ENCODE assay signal across 9 cellular contexts in the genomic region with DNA sequence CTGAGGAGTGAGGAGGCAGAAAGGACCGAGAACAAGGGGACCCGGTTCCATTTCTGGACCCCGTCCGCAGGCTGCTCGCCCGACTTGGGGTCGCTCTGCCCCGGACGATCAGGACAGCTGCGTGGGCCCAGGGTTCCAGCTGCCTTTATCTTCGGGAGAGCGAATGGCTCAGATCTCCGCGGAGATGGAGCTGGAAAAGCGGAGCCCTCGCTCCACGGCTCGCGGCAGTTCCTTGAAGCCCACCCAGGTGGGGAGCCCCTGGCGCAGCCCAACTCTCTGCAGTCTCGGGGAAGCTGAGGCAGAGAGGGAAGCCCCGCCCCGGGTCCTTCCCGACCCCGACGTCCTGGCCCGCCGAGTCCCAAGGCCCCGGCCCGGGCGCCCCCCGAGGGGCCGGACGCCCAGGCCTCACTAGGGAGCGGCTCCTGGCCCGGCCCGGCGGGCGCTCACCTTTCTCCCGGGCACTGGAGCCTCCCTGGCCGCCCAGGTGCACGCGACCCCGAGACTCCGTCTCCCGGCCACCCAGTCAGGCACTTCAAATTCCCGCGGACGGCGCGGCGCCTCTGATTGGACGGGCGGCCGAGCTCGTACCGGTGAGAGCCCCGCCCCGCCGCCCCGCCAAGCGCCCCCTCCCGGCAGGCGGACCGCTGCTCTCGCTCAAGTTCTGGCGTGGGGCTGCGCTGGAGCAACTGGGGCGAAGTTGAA.
DNase-seq lines count a peak whose midpoint lies in the region; ATAC-seq, FAIRE-seq and TF ChIP-seq lines count a peak whose summit lies in the region.
"Had no signal": no experiment of that assay in that cellular context is flagged by ENCODE, and none has a peak within 500 bp of the region (broad histone marks: within the 10 kb centered on the region; RNA-seq: fewer than 3 reads in every experiment).

No MANE protein-coding gene starts in this region.

- TF ChIP-seq POLR2A in testis (IDR thresholded peaks at IDR 0.05) (no peak), H54 (IDR thresholded peaks at IDR 0.05; ENCODE audit: low read depth, low read length) (no peak)

- intact Hi-C loops in Right ventricle myocardium superior (cut with DNase I) (no loop called here), testis (cut with DNase I; ENCODE audit: low total_unique reads) (no loop called here)

- peaks cover 0 to 10% of the 10 kb centered on the region in 2 donors for H3K27me3 ChIP-seq in right atrium auricular region
- peaks cover 40% of the 10 kb centered on the region for H3K27me3 ChIP-seq in hepatocyte
- no peaks in the 10 kb centered on the region for H3K27me3 ChIP-seq in testis

- H3K79me2 ChIP-seq in hepatocyte = no peaks in the 10 kb centered on the region

- H3K4me3 ChIP-seq in right atrium auricular region = peak overlapping the region in 1 of 2 donors; percentile 39
- no peak overlapping the region for H3K4me3 ChIP-seq in hepatocyte
- peak overlapping the region; percentile 50 to 52 for H3K4me3 ChIP-seq in testis

- ATAC-seq in Right ventricle myocardium superior (ENCODE audit: poor library complexity) (peak; percentile 48), HG02763 (IDR thresholded peaks at IDR 0.05; ENCODE audit: unreplicated experiment) (no peak)
- peak; percentile 46 to 58 for ATAC-seq in activated T-cell treated with anti-CD3 and anti-CD28 coated beads, Interleukin-2, amount 50 U/mL, for 4 hours

- H3K4me2 ChIP-seq in hepatocyte = peak overlapping the region; percentile 46

- H3K36me3 ChIP-seq in right atrium auricular region (no peaks in the 10 kb centered on the region), hepatocyte (replicated peaks; ENCODE audit: insufficient read depth, low read depth) (no peaks in the 10 kb centered on the region), testis (ENCODE audit: low read depth, missing control alignments) (no peaks in the 10 kb centered on the region)

- H3K27me3 Mint-ChIP-seq in activated T-cell treated with anti-CD3 and anti-CD28 coated beads, Interleukin-2, amount 50 U/mL, for 4 hours (ENCODE audit: low read depth) = peaks cover 48% of the 10 kb centered on the region

- no peaks in the 10 kb centered on the region for H3K9me2 ChIP-seq in hepatocyte (replicated peaks; ENCODE audit: insufficient read depth)

- no peaks in the 10 kb centered on the region for H3K9me3 ChIP-seq in right atrium auricular region
- H3K9me3 ChIP-seq in hepatocyte (ENCODE audit: low read depth) = no peaks in the 10 kb centered on the region
- no peaks in the 10 kb centered on the region for H3K9me3 ChIP-seq in testis

- no peak overlapping the region for H3K27ac ChIP-seq in right atrium auricular region
- no peak overlapping the region for H3K27ac ChIP-seq in hepatocyte
- H3K27ac ChIP-seq in testis = no peak overlapping the region

- no peaks in the 10 kb centered on the region for H3K9me3 Mint-ChIP-seq in activated T-cell treated with anti-CD3 and anti-CD28 coated beads, Interleukin-2, amount 50 U/mL, for 4 hours

- peaks cover 8% of the 10 kb centered on the region for H3K4me1 Mint-ChIP-seq in activated T-cell treated with anti-CD3 and anti-CD28 coated beads, Interleukin-2, amount 50 U/mL, for 4 hours (ENCODE audit: low read depth)

- peaks cover 0 to 10% of the 10 kb centered on the region in 2 donors for H3K4me1 ChIP-seq in right atrium auricular region
- no peaks in the 10 kb centered on the region for H3K4me1 ChIP-seq in hepatocyte (ENCODE audit: insufficient read depth)
- H3K4me1 ChIP-seq in testis = no peaks in the 10 kb centered on the region

- peak overlapping the region; percentile 45 for H3K4me3 Mint-ChIP-seq in activated T-cell treated with anti-CD3 and anti-CD28 coated beads, Interleukin-2, amount 50 U/mL, for 4 hours

- DNase-seq in Right ventricle myocardium superior = no peak
- DNase-seq in right atrium auricular region (ENCODE audit: low spot score) = no peak
- peak; percentile 12 for DNase-seq in activated T-cell treated with anti-CD3 and anti-CD28 coated beads, Interleukin-2, amount 50 U/mL, for 4 hours
- DNase-seq in hepatocyte (ENCODE audit: low spot score) = no peak
- DNase-seq in testis = peak; percentile 70
- DNase-seq in HCEC 1CT = no peak
- no peak for DNase-seq in H54 (ENCODE audit: insufficient read length, low spot score)
- DNase-seq: naive B cell had no signal

- TF ChIP-seq CTCF in right atrium auricular region (IDR thresholded peaks at IDR 0.05) (peak in 1 of 2 donors; percentile 27), hepatocyte (IDR thresholded peaks at IDR 0.05; ENCODE audit: poor library complexity) (peak; percentile 27), testis (IDR thresholded peaks at IDR 0.05) (peak in 1 of 3 experiments; percentile 39)

- WGBS in hepatocyte (ENCODE audit: low lambda C conversion rate, missing lambda C conversion rate) = 58% methylated on average over 28 of the region's 69 CpGs
- 4 to 11% methylated on average over 19 to 57 of the region's 69 CpGs for WGBS in testis, 2 donors

- FAIRE-seq in H54 (lab: Jason Lieb, UNC) = no peak

- no peak overlapping the region for H2AFZ ChIP-seq in hepatocyte

- no peaks in the 10 kb centered on the region for H4K20me1 ChIP-seq in hepatocyte (ENCODE audit: insufficient read depth, poor library complexity, severe bottlenecking)

- no peaks in the 10 kb centered on the region for H3K36me3 Mint-ChIP-seq in activated T-cell treated with anti-CD3 and anti-CD28 coated beads, Interleukin-2, amount 50 U/mL, for 4 hours (ENCODE audit: insufficient read depth)
- H3K36me3 Mint-ChIP-seq: naive B cell had no signal

Comparison
In these comparisons a context has a peak if more than half of its experiments do, and no peak if none do; other contexts are left out.
1. DNase-seq: peak in activated T-cell treated with anti-CD3 and anti-CD28 coated beads, Interleukin-2, amount 50 U/mL, for 4 hours (single experiment) and testis (single experiment); none in Right ventricle myocardium superior (single experiment), right atrium auricular region (single experiment), hepatocyte (single experiment), HCEC 1CT (single experiment) and H54 (single experiment).